1 cellular context compared by ENCODE assay signal in the genomic region with DNA sequence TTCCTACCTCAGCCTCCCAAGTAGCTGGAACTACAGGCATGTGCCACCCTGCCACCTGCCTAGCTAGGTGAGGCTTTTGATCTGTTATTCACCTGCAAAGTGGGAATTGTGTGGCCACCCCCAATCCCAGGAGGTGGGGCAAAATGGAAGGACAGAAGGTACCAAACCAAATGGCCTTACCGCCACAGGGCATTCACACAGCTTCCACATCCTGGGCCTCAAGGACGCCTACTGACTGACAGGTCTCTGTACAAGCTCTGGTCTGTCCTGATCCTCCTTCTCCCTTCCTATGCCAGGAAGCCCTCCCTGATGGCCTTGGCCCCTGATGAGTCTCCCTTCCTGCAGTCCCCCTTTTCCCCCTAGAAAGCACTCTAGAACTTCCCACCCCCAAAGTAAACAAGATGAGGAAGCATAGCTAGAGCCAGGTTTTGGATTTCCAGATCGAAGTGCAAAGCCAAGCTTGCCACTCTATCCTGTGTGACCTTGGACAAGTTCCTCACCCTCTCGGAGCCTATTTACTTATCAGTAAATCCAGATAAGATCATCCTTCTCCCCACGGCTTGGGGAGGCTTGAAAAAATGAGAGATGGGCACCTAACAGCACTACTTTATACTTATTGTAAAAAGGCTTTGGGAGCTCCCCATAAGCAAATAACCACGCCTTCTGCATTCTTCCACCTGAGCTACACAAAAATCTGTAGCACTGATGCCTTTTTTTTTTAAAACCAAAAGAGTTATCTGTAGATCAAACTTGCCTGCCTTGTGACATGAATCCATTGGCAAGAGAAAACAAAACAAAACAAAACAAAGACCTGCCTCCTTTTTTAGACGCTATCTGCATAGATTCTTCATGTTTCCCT.
TF ChIP-seq lines count a peak whose summit lies in the region.

No MANE protein-coding gene starts in this region.

TF ChIP-seq in HepG2, 621 proteins besides CTCF, POLR2A, EP300 and RAD21 (continued from another document and continues in another):
- TF ChIP-seq, protein P1, sequence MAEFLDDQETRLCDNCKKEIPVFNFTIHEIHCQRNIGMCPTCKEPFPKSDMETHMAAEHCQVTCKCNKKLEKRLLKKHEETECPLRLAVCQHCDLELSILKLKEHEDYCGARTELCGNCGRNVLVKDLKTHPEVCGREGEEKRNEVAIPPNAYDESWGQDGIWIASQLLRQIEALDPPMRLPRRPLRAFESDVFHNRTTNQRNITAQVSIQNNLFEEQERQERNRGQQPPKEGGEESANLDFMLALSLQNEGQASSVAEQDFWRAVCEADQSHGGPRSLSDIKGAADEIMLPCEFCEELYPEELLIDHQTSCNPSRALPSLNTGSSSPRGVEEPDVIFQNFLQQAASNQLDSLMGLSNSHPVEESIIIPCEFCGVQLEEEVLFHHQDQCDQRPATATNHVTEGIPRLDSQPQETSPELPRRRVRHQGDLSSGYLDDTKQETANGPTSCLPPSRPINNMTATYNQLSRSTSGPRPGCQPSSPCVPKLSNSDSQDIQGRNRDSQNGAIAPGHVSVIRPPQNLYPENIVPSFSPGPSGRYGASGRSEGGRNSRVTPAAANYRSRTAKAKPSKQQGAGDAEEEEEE (CRISPR knock-in tag; IDR thresholded peaks at IDR 0.05; ENCODE audit: borderline replicate concordance): no peak
- TF ChIP-seq, protein P2, sequence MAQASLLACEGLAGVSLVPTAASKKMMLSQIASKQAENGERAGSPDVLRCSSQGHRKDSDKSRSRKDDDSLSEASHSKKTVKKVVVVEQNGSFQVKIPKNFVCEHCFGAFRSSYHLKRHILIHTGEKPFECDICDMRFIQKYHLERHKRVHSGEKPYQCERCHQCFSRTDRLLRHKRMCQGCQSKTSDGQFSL (CRISPR knock-in tag; IDR thresholded peaks at IDR 0.05): peak; percentile 73
- TF ChIP-seq, protein P3, sequence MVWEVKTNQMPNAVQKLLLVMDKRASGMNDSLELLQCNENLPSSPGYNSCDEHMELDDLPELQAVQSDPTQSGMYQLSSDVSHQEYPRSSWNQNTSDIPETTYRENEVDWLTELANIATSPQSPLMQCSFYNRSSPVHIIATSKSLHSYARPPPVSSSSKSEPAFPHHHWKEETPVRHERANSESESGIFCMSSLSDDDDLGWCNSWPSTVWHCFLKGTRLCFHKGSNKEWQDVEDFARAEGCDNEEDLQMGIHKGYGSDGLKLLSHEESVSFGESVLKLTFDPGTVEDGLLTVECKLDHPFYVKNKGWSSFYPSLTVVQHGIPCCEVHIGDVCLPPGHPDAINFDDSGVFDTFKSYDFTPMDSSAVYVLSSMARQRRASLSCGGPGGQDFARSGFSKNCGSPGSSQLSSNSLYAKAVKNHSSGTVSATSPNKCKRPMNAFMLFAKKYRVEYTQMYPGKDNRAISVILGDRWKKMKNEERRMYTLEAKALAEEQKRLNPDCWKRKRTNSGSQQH (CRISPR knock-in tag; IDR thresholded peaks at IDR 0.05; ENCODE audit: low read depth): no peak; the same call in 1 of the 2 replicates
- TF ChIP-seq ZNF75D (CRISPR knock-in tag; IDR thresholded peaks at IDR 0.05; ENCODE audit: borderline replicate concordance): no peak
- no peak for TF ChIP-seq BRCA1 (CRISPR knock-in tag; IDR thresholded peaks at IDR 0.05)
- peak; percentile 69; the same call in 1 of the 2 replicates for TF ChIP-seq FOXC1 (CRISPR knock-in tag; IDR thresholded peaks at IDR 0.05; ENCODE audit: borderline replicate concordance)
- peak; percentile 66; the same call in 1 of the 2 replicates for TF ChIP-seq FOXJ3 (CRISPR knock-in tag; IDR thresholded peaks at IDR 0.05; ENCODE audit: borderline replicate concordance)
- TF ChIP-seq ZNF597 (CRISPR knock-in tag; IDR thresholded peaks at IDR 0.05): no peak
- TF ChIP-seq DNMT3B (CRISPR knock-in tag; conservative IDR thresholded peaks at IDR 0.05): peak; percentile 26; the same call in 1 of the 2 replicates
- TF ChIP-seq ZNF333 (CRISPR knock-in tag; IDR thresholded peaks at IDR 0.05; ENCODE audit: borderline replicate concordance): no peak; the same call in 1 of the 2 replicates
- TF ChIP-seq NFIC (IDR thresholded peaks at IDR 0.05; ENCODE audit: low read length): peak; percentile 85
- peak; percentile 73 for TF ChIP-seq JARID2 (CRISPR knock-in tag; IDR thresholded peaks at IDR 0.05; ENCODE audit: insufficient replicate concordance)
- peak; percentile 85 for TF ChIP-seq ZNF639 (CRISPR knock-in tag; conservative IDR thresholded peaks at IDR 0.05)
- TF ChIP-seq NFATC3 (CRISPR knock-in tag; IDR thresholded peaks at IDR 0.05): no peak
- TF ChIP-seq TSC22D2 (CRISPR knock-in tag; IDR thresholded peaks at IDR 0.05; ENCODE audit: borderline replicate concordance): peak; percentile 88; the same call in 1 of the 2 replicates
- 0 out of 2 replicates have a peak, but pooled peaks have one; percentile 35 for TF ChIP-seq SP140L (CRISPR knock-in tag; IDR thresholded peaks at IDR 0.05; ENCODE audit: borderline replicate concordance)
- TF ChIP-seq ZNF556 (CRISPR knock-in tag; IDR thresholded peaks at IDR 0.05; ENCODE audit: borderline replicate concordance): peak; percentile 94
- TF ChIP-seq, protein P4, sequence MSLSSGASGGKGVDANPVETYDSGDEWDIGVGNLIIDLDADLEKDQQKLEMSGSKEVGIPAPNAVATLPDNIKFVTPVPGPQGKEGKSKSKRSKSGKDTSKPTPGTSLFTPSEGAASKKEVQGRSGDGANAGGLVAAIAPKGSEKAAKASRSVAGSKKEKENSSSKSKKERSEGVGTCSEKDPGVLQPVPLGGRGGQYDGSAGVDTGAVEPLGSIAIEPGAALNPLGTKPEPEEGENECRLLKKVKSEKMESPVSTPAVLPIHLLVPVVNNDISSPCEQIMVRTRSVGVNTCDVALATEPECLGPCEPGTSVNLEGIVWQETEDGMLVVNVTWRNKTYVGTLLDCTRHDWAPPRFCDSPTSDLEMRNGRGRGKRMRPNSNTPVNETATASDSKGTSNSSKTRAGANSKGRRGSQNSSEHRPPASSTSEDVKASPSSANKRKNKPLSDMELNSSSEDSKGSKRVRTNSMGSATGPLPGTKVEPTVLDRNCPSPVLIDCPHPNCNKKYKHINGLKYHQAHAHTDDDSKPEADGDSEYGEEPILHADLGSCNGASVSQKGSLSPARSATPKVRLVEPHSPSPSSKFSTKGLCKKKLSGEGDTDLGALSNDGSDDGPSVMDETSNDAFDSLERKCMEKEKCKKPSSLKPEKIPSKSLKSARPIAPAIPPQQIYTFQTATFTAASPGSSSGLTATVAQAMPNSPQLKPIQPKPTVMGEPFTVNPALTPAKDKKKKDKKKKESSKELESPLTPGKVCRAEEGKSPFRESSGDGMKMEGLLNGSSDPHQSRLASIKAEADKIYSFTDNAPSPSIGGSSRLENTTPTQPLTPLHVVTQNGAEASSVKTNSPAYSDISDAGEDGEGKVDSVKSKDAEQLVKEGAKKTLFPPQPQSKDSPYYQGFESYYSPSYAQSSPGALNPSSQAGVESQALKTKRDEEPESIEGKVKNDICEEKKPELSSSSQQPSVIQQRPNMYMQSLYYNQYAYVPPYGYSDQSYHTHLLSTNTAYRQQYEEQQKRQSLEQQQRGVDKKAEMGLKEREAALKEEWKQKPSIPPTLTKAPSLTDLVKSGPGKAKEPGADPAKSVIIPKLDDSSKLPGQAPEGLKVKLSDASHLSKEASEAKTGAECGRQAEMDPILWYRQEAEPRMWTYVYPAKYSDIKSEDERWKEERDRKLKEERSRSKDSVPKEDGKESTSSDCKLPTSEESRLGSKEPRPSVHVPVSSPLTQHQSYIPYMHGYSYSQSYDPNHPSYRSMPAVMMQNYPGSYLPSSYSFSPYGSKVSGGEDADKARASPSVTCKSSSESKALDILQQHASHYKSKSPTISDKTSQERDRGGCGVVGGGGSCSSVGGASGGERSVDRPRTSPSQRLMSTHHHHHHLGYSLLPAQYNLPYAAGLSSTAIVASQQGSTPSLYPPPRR (CRISPR knock-in tag; IDR thresholded peaks at IDR 0.05; ENCODE audit: borderline replicate concordance): peak; percentile 96
- TF ChIP-seq ZNF234 (CRISPR knock-in tag; conservative IDR thresholded peaks at IDR 0.05): no peak
- peak; percentile 98 for TF ChIP-seq HDAC2 (CRISPR knock-in tag; IDR thresholded peaks at IDR 0.05)
- TF ChIP-seq, protein P5, sequence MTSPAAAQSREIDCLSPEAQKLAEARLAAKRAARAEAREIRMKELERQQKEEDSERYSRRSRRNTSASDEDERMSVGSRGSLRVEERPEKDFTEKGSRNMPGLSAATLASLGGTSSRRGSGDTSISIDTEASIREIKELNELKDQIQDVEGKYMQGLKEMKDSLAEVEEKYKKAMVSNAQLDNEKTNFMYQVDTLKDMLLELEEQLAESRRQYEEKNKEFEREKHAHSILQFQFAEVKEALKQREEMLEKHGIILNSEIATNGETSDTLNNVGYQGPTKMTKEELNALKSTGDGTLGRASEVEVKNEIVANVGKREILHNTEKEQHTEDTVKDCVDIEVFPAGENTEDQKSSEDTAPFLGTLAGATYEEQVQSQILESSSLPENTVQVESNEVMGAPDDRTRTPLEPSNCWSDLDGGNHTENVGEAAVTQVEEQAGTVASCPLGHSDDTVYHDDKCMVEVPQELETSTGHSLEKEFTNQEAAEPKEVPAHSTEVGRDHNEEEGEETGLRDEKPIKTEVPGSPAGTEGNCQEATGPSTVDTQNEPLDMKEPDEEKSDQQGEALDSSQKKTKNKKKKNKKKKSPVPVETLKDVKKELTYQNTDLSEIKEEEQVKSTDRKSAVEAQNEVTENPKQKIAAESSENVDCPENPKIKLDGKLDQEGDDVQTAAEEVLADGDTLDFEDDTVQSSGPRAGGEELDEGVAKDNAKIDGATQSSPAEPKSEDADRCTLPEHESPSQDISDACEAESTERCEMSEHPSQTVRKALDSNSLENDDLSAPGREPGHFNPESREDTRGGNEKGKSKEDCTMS (CRISPR knock-in tag; conservative IDR thresholded peaks at IDR 0.05): no peak
- TF ChIP-seq, protein P6, sequence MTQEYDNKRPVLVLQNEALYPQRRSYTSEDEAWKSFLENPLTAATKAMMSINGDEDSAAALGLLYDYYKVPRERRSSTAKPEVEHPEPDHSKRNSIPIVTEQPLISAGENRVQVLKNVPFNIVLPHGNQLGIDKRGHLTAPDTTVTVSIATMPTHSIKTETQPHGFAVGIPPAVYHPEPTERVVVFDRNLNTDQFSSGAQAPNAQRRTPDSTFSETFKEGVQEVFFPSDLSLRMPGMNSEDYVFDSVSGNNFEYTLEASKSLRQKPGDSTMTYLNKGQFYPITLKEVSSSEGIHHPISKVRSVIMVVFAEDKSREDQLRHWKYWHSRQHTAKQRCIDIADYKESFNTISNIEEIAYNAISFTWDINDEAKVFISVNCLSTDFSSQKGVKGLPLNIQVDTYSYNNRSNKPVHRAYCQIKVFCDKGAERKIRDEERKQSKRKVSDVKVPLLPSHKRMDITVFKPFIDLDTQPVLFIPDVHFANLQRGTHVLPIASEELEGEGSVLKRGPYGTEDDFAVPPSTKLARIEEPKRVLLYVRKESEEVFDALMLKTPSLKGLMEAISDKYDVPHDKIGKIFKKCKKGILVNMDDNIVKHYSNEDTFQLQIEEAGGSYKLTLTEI (CRISPR knock-in tag; conservative IDR thresholded peaks at IDR 0.05): no peak
- TF ChIP-seq HNRNPLL (IDR thresholded peaks at IDR 0.05; ENCODE audit: low read depth, low read length, poor library complexity, severe bottlenecking): no peak
- peak; percentile 85; the same call in 1 of the 2 replicates for TF ChIP-seq ZNF784 (CRISPR knock-in tag; IDR thresholded peaks at IDR 0.05; ENCODE audit: borderline replicate concordance)
- TF ChIP-seq THAP8 (CRISPR knock-in tag; IDR thresholded peaks at IDR 0.05; ENCODE audit: borderline replicate concordance): no peak
- no peak for TF ChIP-seq CCAR2 (optimal IDR thresholded peaks at IDR 0.05; ENCODE audit: low read depth, low read length)
- TF ChIP-seq DZIP1 (CRISPR knock-in tag; IDR thresholded peaks at IDR 0.05): peak; percentile 66; the same call in 1 of the 2 replicates
